1 cellular context compared by ENCODE assay signal in genomic region chr1:35555601-35556477, GRCh38.
TF ChIP-seq lines count a peak whose summit lies in the region.

No MANE protein-coding gene starts in this region.

TF ChIP-seq in HepG2, 621 proteins besides CTCF, POLR2A, EP300 and RAD21 (continues in another document):
- TF ChIP-seq, protein P1, sequence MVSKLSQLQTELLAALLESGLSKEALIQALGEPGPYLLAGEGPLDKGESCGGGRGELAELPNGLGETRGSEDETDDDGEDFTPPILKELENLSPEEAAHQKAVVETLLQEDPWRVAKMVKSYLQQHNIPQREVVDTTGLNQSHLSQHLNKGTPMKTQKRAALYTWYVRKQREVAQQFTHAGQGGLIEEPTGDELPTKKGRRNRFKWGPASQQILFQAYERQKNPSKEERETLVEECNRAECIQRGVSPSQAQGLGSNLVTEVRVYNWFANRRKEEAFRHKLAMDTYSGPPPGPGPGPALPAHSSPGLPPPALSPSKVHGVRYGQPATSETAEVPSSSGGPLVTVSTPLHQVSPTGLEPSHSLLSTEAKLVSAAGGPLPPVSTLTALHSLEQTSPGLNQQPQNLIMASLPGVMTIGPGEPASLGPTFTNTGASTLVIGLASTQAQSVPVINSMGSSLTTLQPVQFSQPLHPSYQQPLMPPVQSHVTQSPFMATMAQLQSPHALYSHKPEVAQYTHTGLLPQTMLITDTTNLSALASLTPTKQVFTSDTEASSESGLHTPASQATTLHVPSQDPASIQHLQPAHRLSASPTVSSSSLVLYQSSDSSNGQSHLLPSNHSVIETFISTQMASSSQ (IDR thresholded peaks at IDR 0.05; ENCODE audit: low read depth): peak; percentile 18; the same call in 1 of the 2 replicates
- TF ChIP-seq, protein P1 (CRISPR knock-in tag; IDR thresholded peaks at IDR 0.05; ENCODE audit: borderline replicate concordance): peak; percentile 41; the same call in 1 of the 2 replicates
- TF ChIP-seq ZGPAT (CRISPR knock-in tag; IDR thresholded peaks at IDR 0.05) (no peak), ZNF407 (CRISPR knock-in tag; IDR thresholded peaks at IDR 0.05; ENCODE audit: not compliant biosample characterization) (no peak), HCFC1 (IDR thresholded peaks at IDR 0.05; ENCODE audit: low read depth, low read length) (no peak), ZNF230 (CRISPR knock-in tag; IDR thresholded peaks at IDR 0.05) (no peak), FOXP1 (IDR thresholded peaks at IDR 0.05) (no peak), FOXP1 (CRISPR knock-in tag; IDR thresholded peaks at IDR 0.05) (peak; percentile 72), ATF3 (CRISPR knock-in tag; IDR thresholded peaks at IDR 0.05) (no peak; the same call in 1 of the 2 replicates), ZNF121 (CRISPR knock-in tag; IDR thresholded peaks at IDR 0.05) (no peak), GTF2F1 (IDR thresholded peaks at IDR 0.05; ENCODE audit: low read length) (no peak), ZNF431 (CRISPR knock-in tag; IDR thresholded peaks at IDR 0.05; ENCODE audit: borderline replicate concordance, low read depth) (no peak), GTF3A (CRISPR knock-in tag; conservative IDR thresholded peaks at IDR 0.05) (no peak), ZMAT3 (CRISPR knock-in tag; conservative IDR thresholded peaks at IDR 0.05) (no peak), KDM6A (CRISPR knock-in tag; IDR thresholded peaks at IDR 0.05; ENCODE audit: low read depth) (0 out of 2 replicates have a peak, but pooled peaks have one; percentile 42), ZNF589 (CRISPR knock-in tag; conservative IDR thresholded peaks at IDR 0.05) (no peak), HHEX (CRISPR knock-in tag; IDR thresholded peaks at IDR 0.05) (peak; percentile 90), NR2F6 (IDR thresholded peaks at IDR 0.05) (peak; percentile 60), NR2F6 (CRISPR knock-in tag; IDR thresholded peaks at IDR 0.05) (peak; percentile 60; the same call in 1 of the 2 replicates), E2F5 (CRISPR knock-in tag; conservative IDR thresholded peaks at IDR 0.05) (no peak), JARID2 (CRISPR knock-in tag; IDR thresholded peaks at IDR 0.05; ENCODE audit: insufficient replicate concordance) (no peak), ZNF207 (IDR thresholded peaks at IDR 0.05; ENCODE audit: borderline replicate concordance) (no peak), ZNF576 (CRISPR knock-in tag; IDR thresholded peaks at IDR 0.05) (no peak), ZKSCAN1 (IDR thresholded peaks at IDR 0.05; ENCODE audit: low read length) (no peak), MXI1 (IDR thresholded peaks at IDR 0.05; ENCODE audit: borderline replicate concordance, low read depth, low read length) (peak; percentile 37; the same call in 1 of the 3 replicates), POLR2AphosphoS2 (IDR thresholded peaks at IDR 0.05; ENCODE audit: low read depth, low read length) (no peak), SP4 (CRISPR knock-in tag; IDR thresholded peaks at IDR 0.05) (no peak), ZNF577 (CRISPR knock-in tag; IDR thresholded peaks at IDR 0.05; ENCODE audit: borderline replicate concordance, low read depth) (no peak), ZNF781 (CRISPR knock-in tag; IDR thresholded peaks at IDR 0.05; ENCODE audit: borderline replicate concordance, not compliant biosample characterization) (no peak), RFX5 (IDR thresholded peaks at IDR 0.05; ENCODE audit: low read depth, low read length) (no peak)
- TF ChIP-seq, protein P2, sequence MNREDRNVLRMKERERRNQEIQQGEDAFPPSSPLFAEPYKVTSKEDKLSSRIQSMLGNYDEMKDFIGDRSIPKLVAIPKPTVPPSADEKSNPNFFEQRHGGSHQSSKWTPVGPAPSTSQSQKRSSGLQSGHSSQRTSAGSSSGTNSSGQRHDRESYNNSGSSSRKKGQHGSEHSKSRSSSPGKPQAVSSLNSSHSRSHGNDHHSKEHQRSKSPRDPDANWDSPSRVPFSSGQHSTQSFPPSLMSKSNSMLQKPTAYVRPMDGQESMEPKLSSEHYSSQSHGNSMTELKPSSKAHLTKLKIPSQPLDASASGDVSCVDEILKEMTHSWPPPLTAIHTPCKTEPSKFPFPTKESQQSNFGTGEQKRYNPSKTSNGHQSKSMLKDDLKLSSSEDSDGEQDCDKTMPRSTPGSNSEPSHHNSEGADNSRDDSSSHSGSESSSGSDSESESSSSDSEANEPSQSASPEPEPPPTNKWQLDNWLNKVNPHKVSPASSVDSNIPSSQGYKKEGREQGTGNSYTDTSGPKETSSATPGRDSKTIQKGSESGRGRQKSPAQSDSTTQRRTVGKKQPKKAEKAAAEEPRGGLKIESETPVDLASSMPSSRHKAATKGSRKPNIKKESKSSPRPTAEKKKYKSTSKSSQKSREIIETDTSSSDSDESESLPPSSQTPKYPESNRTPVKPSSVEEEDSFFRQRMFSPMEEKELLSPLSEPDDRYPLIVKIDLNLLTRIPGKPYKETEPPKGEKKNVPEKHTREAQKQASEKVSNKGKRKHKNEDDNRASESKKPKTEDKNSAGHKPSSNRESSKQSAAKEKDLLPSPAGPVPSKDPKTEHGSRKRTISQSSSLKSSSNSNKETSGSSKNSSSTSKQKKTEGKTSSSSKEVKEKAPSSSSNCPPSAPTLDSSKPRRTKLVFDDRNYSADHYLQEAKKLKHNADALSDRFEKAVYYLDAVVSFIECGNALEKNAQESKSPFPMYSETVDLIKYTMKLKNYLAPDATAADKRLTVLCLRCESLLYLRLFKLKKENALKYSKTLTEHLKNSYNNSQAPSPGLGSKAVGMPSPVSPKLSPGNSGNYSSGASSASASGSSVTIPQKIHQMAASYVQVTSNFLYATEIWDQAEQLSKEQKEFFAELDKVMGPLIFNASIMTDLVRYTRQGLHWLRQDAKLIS (CRISPR knock-in tag; IDR thresholded peaks at IDR 0.05): no peak
- TF ChIP-seq, protein P3, sequence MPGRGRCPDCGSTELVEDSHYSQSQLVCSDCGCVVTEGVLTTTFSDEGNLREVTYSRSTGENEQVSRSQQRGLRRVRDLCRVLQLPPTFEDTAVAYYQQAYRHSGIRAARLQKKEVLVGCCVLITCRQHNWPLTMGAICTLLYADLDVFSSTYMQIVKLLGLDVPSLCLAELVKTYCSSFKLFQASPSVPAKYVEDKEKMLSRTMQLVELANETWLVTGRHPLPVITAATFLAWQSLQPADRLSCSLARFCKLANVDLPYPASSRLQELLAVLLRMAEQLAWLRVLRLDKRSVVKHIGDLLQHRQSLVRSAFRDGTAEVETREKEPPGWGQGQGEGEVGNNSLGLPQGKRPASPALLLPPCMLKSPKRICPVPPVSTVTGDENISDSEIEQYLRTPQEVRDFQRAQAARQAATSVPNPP (CRISPR knock-in tag; IDR thresholded peaks at IDR 0.05): no peak
- TF ChIP-seq, protein P4, sequence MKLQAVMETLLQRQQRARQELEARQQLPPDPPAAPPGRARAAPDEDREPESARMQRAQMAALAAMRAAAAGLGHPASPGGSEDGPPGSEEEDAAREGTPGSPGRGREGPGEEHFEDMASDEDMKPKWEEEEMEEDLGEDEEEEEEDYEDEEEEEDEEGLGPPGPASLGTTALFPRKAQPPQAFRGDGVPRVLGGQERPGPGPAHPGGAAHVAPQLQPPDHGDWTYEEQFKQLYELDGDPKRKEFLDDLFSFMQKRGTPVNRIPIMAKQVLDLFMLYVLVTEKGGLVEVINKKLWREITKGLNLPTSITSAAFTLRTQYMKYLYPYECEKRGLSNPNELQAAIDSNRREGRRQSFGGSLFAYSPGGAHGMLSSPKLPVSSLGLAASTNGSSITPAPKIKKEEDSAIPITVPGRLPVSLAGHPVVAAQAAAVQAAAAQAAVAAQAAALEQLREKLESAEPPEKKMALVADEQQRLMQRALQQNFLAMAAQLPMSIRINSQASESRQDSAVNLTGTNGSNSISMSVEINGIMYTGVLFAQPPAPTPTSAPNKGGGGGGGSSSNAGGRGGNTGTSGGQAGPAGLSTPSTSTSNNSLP (IDR thresholded peaks at IDR 0.05; ENCODE audit: low read depth, low read length): peak; percentile 88
